Comparison of ENCODE assay signal across 36 cellular contexts in the genomic region with DNA sequence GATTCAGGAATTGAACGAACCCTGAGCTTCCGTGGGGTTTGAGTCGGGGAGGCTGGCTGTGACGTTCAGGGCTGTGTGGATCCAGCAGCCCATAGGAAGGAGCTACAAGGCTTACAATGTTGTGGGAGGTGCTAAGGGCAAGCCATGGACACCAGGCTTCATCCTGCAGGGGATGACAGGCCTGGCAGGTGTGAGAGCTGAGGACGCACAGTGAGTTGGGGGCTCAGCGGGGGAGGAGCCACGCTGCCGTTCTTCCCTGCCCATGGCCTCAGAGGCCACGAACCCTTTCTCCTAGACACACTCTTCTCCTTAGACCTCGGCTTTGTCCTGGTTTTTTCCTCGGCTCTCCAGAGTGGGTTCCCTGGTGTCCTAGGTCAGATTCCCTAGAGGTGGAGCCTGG.
"Had no signal": no experiment of that assay in that cellular context is flagged by ENCODE, and none has a peak within 500 bp of the region (broad histone marks: within the 10 kb centered on the region; RNA-seq: fewer than 3 reads in every experiment).

No MANE protein-coding gene starts in this region.

- H3K36me3 ChIP-seq: brain microvascular endothelial cell, MG63 had no signal

- H3K36me3 Mint-ChIP-seq: activated naive CD8-positive, alpha-beta T cell treated with anti-CD3 and anti-CD28 coated beads for 36 hours had no signal

- H3K9me3 ChIP-seq: MG63 had no signal

- H2AFZ ChIP-seq: PC-9 had no signal

- H3K9me3 Mint-ChIP-seq: activated naive CD8-positive, alpha-beta T cell treated with anti-CD3 and anti-CD28 coated beads for 36 hours; activated T-cell treated with anti-CD3 and anti-CD28 coated beads, Interleukin-2, amount 50 U/mL, for 72 hours; activated T-helper 17 cell treated with anti-CD3 and anti-CD28 coated beads, Interleukin-2, amount 50 U/mL, for 72 hours had no signal

- DNase-seq: activated CD4-positive, alpha-beta T cell treated with anti-CD3 and anti-CD28 coated beads for 1 hour; activated CD4-positive, alpha-beta T cell treated with anti-CD3 and anti-CD28 coated beads for 48 hours; activated CD4-positive, CD25-positive, alpha-beta regulatory T cell; activated effector memory CD4-positive, alpha-beta T cell treated with anti-CD3 and anti-CD28 coated beads, Interleukin-2, amount 50 U/mL, for 16 hours; activated naive CD4-positive, alpha-beta T cell; activated naive CD4-positive, alpha-beta T cell treated with anti-CD3 and anti-CD28 coated beads, Interleukin-2, amount 50 U/mL, for 16 hours; activated naive CD8-positive, alpha-beta T cell treated with anti-CD3 and anti-CD28 coated beads for 36 hours; activated T-cell treated with anti-CD3 and anti-CD28 coated beads, Interleukin-2, amount 50 U/mL, for 1 hour; activated T-cell treated with anti-CD3 and anti-CD28 coated beads, Interleukin-2, amount 50 U/mL, for 72 hours; amniotic stem cell; aorta; brain microvascular endothelial cell; central memory CD4-positive, alpha-beta T cell; Kasumi-1; KG1; MG63; NCI-H1048; NCI-H1105 treated with DMSO at 0.1 percent for 48 hours; NCI-H1436; NCI-H1694; NCI-H1930; NCI-H2081 treated with DMSO at 0.1 percent for 48 hours; NCI-H2171; NCI-H510A; NCI-H526; NCI-H748 treated with DMSO at 0.1 percent for 48 hours; NK-92 treated with Interleukin-12 subunit alpha and Interleukin-12 subunit beta, amount 100 ng/mL, for 24 hours; PC-9; SW 1271; T-helper 1 cell; T-helper 2 cell; T-helper 9 cell had no signal

- H3K4me3 ChIP-seq: MG63, PC-9 had no signal

- ATAC-seq: activated T-cell treated with anti-CD3 and anti-CD28 coated beads, Interleukin-2, amount 50 U/mL, for 72 hours; activated T-helper 17 cell treated with anti-CD3 and anti-CD28 coated beads, Interleukin-2, amount 50 U/mL, for 72 hours; Right ventricle myocardium inferior had no signal

- H3K27ac Mint-ChIP-seq: activated naive CD8-positive, alpha-beta T cell treated with anti-CD3 and anti-CD28 coated beads for 36 hours; activated T-cell treated with anti-CD3 and anti-CD28 coated beads, Interleukin-2, amount 50 U/mL, for 72 hours; activated T-helper 17 cell treated with anti-CD3 and anti-CD28 coated beads, Interleukin-2, amount 50 U/mL, for 72 hours had no signal

- H3K4me3 Mint-ChIP-seq: activated naive CD8-positive, alpha-beta T cell treated with anti-CD3 and anti-CD28 coated beads for 36 hours; activated T-cell treated with anti-CD3 and anti-CD28 coated beads, Interleukin-2, amount 50 U/mL, for 72 hours; activated T-helper 17 cell treated with anti-CD3 and anti-CD28 coated beads, Interleukin-2, amount 50 U/mL, for 72 hours had no signal

- H3K27ac ChIP-seq: brain microvascular endothelial cell, PC-9, RWPE1, VCaP had no signal

- H3K4me2 ChIP-seq: PC-9 had no signal

- H3K4me1 Mint-ChIP-seq: activated naive CD8-positive, alpha-beta T cell treated with anti-CD3 and anti-CD28 coated beads for 36 hours; activated T-helper 17 cell treated with anti-CD3 and anti-CD28 coated beads, Interleukin-2, amount 50 U/mL, for 72 hours had no signal
